Comparison of ENCODE assay signal across 11 cellular contexts in the genomic region with DNA sequence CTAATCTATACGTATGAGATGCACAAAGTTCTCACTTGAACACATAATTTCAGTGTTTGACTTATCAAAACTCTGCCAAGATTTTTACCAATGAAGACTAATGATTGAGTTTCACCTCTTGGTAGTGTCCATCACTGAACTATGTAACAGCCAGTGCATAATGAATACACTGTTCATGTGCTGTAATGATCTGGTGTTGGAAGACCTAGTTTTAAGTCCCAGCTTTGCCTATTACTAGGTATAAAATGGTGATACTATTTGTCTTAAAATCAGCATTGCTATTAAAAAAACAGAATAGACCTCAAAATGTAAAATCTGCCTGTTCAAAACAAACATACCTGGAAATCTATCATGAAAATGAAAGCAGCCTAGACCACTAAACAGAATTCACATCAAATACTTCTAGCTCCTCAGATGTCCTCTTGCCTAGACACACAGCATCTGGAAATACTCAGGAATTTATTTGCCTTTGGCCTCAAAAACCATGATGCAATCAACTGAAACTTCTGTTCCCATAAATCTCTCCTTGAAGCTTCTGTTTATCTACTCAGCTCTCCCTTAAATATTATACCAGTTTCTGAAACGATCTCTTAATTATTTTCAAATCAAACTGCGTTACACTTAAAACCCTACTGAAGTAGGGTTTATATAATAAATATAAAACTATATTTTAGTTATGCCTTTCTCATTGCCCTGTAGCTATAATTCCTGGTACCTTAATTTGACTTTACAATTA. TPM values are rescaled to one million over a fixed set of nuclear protein-coding genes. Genes with fewer than 3 reads are reported as not detected.
A peak's percentile ranks its signal among the peaks of the same experiment; 100 is the strongest.
DNase-seq lines count a peak whose midpoint lies in the region; ATAC-seq and TF ChIP-seq lines count a peak whose summit lies in the region.
"Had no signal": no experiment of that assay in that cellular context is flagged by ENCODE, and none has a peak within 500 bp of the region (broad histone marks: within the 10 kb centered on the region; RNA-seq: fewer than 3 reads in every experiment).

No MANE protein-coding gene starts in this region.

- peaks cover 1% of the 10 kb centered on the region for H3K4me1 Mint-ChIP-seq in activated CD8-positive, alpha-beta T cell treated with anti-CD3 and anti-CD28 coated beads for 36 hours (ENCODE audit: low read depth)
- peaks cover 4% of the 10 kb centered on the region for H3K4me1 Mint-ChIP-seq in activated CD8-positive, alpha-beta T cell treated with anti-CD3 and anti-CD28 coated beads, Interleukin-2, amount 10 ng/mL, durations not matched to agents 7 days and 5 days (ENCODE audit: low read depth)
- H3K4me1 Mint-ChIP-seq: neural progenitor cell had no signal

- CTCF ChIA-PET in activated CD8-positive, alpha-beta T cell treated with anti-CD3 and anti-CD28 coated beads for 36 hours (lab: Charles Lee) = interaction anchor here (0.7 to 1.1 kb wide), 3 partner anchors 10 to 26 kb away, joined by 3 read pairs; no protein-coding TSS in a partner anchor
- CTCF ChIA-PET in activated CD8-positive, alpha-beta T cell treated with anti-CD3 and anti-CD28 coated beads, Interleukin-2, amount 10 ng/mL, durations not matched to agents 7 days and 5 days (lab: Charles Lee) = interaction anchor here (1.1 to 1.8 kb wide), 4 partner anchors 12 to 27 kb away, joined by 4 to 5 read pairs (median 4); no protein-coding TSS in a partner anchor

- H3K27ac Mint-ChIP-seq in activated CD8-positive, alpha-beta T cell treated with anti-CD3 and anti-CD28 coated beads for 36 hours = peak overlapping the region; percentile 1
- no peak overlapping the region for H3K27ac Mint-ChIP-seq in activated CD8-positive, alpha-beta T cell treated with anti-CD3 and anti-CD28 coated beads, Interleukin-2, amount 10 ng/mL, durations not matched to agents 7 days and 5 days
- H3K27ac Mint-ChIP-seq: activated naive CD8-positive, alpha-beta T cell treated with anti-CD3 and anti-CD28 coated beads, Interleukin-2, amount 10 ng/mL, durations not matched to agents 7 days and 5 days; neural progenitor cell had no signal

- no peak for DNase-seq in activated CD8-positive, alpha-beta T cell treated with anti-CD3 and anti-CD28 coated beads for 36 hours
- DNase-seq in activated CD8-positive, alpha-beta T cell treated with anti-CD3 and anti-CD28 coated beads, Interleukin-2, amount 10 ng/mL, durations not matched to agents 7 days and 5 days = no peak
- DNase-seq in adipocyte (ENCODE audit: low read depth) (peak; percentile 96), hepatic stellate cell (ENCODE audit: low spot score) (peak; percentile 66), uterus (peak in 1 of 2 donors; percentile 44), NCI-H128 (lab: John Stamatoyannopoulos, UW; ENCODE audit: unreplicated experiment) (no peak), T1000 (lab: John Stamatoyannopoulos, UW) (no peak), posterior vena cava (ENCODE audit: low spot score) (no peak)
- DNase-seq: activated naive CD8-positive, alpha-beta T cell treated with anti-CD3 and anti-CD28 coated beads, Interleukin-2, amount 10 ng/mL, durations not matched to agents 7 days and 5 days; NCI-H510A had no signal

- H3K27me3 ChIP-seq in adipocyte (replicated peaks; ENCODE audit: control insufficient read depth, insufficient read depth, low read length) (no peaks in the 10 kb centered on the region), uterus (no peaks in the 10 kb centered on the region)
- H3K27me3 ChIP-seq: neural progenitor cell had no signal

- H3K4me1 ChIP-seq in adipocyte (ENCODE audit: control insufficient read depth, insufficient read depth, low read length) = peaks cover 35% of the 10 kb centered on the region
- H3K4me1 ChIP-seq in uterus = peaks cover 0 to 8% of the 10 kb centered on the region in 2 donors
- H3K4me1 ChIP-seq: neural progenitor cell had no signal

- H3K4me3 Mint-ChIP-seq in activated CD8-positive, alpha-beta T cell treated with anti-CD3 and anti-CD28 coated beads for 36 hours = no peak overlapping the region
- H3K4me3 Mint-ChIP-seq in activated CD8-positive, alpha-beta T cell treated with anti-CD3 and anti-CD28 coated beads, Interleukin-2, amount 10 ng/mL, durations not matched to agents 7 days and 5 days = no peak overlapping the region
- H3K4me3 Mint-ChIP-seq: activated naive CD8-positive, alpha-beta T cell treated with anti-CD3 and anti-CD28 coated beads, Interleukin-2, amount 10 ng/mL, durations not matched to agents 7 days and 5 days; neural progenitor cell had no signal

- peaks cover 41% of the 10 kb centered on the region for H3K36me3 Mint-ChIP-seq in activated CD8-positive, alpha-beta T cell treated with anti-CD3 and anti-CD28 coated beads for 36 hours (ENCODE audit: low read depth)
- peaks cover 24% of the 10 kb centered on the region for H3K36me3 Mint-ChIP-seq in activated CD8-positive, alpha-beta T cell treated with anti-CD3 and anti-CD28 coated beads, Interleukin-2, amount 10 ng/mL, durations not matched to agents 7 days and 5 days (ENCODE audit: low read depth)

- POLR2A ChIA-PET in activated CD8-positive, alpha-beta T cell treated with anti-CD3 and anti-CD28 coated beads for 36 hours (lab: Charles Lee) = no interaction called here
- POLR2A ChIA-PET in activated CD8-positive, alpha-beta T cell treated with anti-CD3 and anti-CD28 coated beads, Interleukin-2, amount 10 ng/mL, durations not matched to agents 7 days and 5 days (lab: Charles Lee) = no interaction called here

- no peaks in the 10 kb centered on the region for H3K27me3 Mint-ChIP-seq in activated CD8-positive, alpha-beta T cell treated with anti-CD3 and anti-CD28 coated beads for 36 hours
- no peaks in the 10 kb centered on the region for H3K27me3 Mint-ChIP-seq in activated CD8-positive, alpha-beta T cell treated with anti-CD3 and anti-CD28 coated beads, Interleukin-2, amount 10 ng/mL, durations not matched to agents 7 days and 5 days (ENCODE audit: low read depth)
- H3K27me3 Mint-ChIP-seq: activated naive CD8-positive, alpha-beta T cell treated with anti-CD3 and anti-CD28 coated beads, Interleukin-2, amount 10 ng/mL, durations not matched to agents 7 days and 5 days had no signal

- peak overlapping the region; percentile 76 to 90 for H3K27ac ChIP-seq in uterus
- H3K27ac ChIP-seq: neural progenitor cell had no signal

- peak overlapping the region; percentile 77 for H3K9ac ChIP-seq in adipocyte (ENCODE audit: low read length)
- H3K9ac ChIP-seq: neural progenitor cell had no signal

- H3K36me3 ChIP-seq in adipocyte (ENCODE audit: control insufficient read depth, insufficient read depth, low read length, severe bottlenecking) = peaks cover 7% of the 10 kb centered on the region
- no peaks in the 10 kb centered on the region for H3K36me3 ChIP-seq in uterus

- H3K9me3 ChIP-seq in adipocyte (ENCODE audit: control insufficient read depth, low read length) (no peaks in the 10 kb centered on the region), uterus (no peaks in the 10 kb centered on the region)

- TF ChIP-seq CTCF in activated CD8-positive, alpha-beta T cell treated with anti-CD3 and anti-CD28 coated beads for 36 hours (IDR thresholded peaks at IDR 0.05) = no peak
- no peak for TF ChIP-seq CTCF in uterus (IDR thresholded peaks at IDR 0.05)

- H3K4me3 ChIP-seq in adipocyte (ENCODE audit: low read length) = peak overlapping the region; percentile 17
- no peak overlapping the region for H3K4me3 ChIP-seq in uterus
- H3K4me3 ChIP-seq: neural progenitor cell had no signal

- intact Hi-C loops in activated CD8-positive, alpha-beta T cell treated with anti-CD3 and anti-CD28 coated beads for 36 hours (cut with micrococcal nuclease) = no loop called here
- intact Hi-C loops in uterus (cut with DNase I; ENCODE audit: low total_unique reads) = loop anchor here (10.0 kb wide), 1 partner anchor 137 kb away; no protein-coding TSS in a partner anchor
- intact Hi-C loops in posterior vena cava (cut with DNase I) = no loop called here

- no peak for TF ChIP-seq POLR2A in uterus (IDR thresholded peaks at IDR 0.05)

- no peak for ATAC-seq in activated CD8-positive, alpha-beta T cell treated with anti-CD3 and anti-CD28 coated beads for 36 hours
- ATAC-seq in activated CD8-positive, alpha-beta T cell treated with anti-CD3 and anti-CD28 coated beads, Interleukin-2, amount 10 ng/mL, durations not matched to agents 7 days and 5 days = no peak

- H3K9me3 Mint-ChIP-seq in activated CD8-positive, alpha-beta T cell treated with anti-CD3 and anti-CD28 coated beads for 36 hours = no peaks in the 10 kb centered on the region
- no peaks in the 10 kb centered on the region for H3K9me3 Mint-ChIP-seq in activated CD8-positive, alpha-beta T cell treated with anti-CD3 and anti-CD28 coated beads, Interleukin-2, amount 10 ng/mL, durations not matched to agents 7 days and 5 days (ENCODE audit: insufficient read depth)
- H3K9me3 Mint-ChIP-seq: activated naive CD8-positive, alpha-beta T cell treated with anti-CD3 and anti-CD28 coated beads, Interleukin-2, amount 10 ng/mL, durations not matched to agents 7 days and 5 days had no signal

RNA-seq across cellular contexts. Expression of gene MRPS27, which starts 38.1 kb away (rescaled TPM):
- 10 to 100 TPM; 91.5 to 99.1 TPM for total RNA-seq in activated CD8-positive, alpha-beta T cell treated with anti-CD3 and anti-CD28 coated beads for 36 hours
- total RNA-seq in activated CD8-positive, alpha-beta T cell treated with anti-CD3 and anti-CD28 coated beads, Interleukin-2, amount 10 ng/mL, durations not matched to agents 7 days and 5 days = 10 to 100 TPM; 48.2 to 53.9 TPM
- total RNA-seq in uterus = 100 to 1,000 TPM in 1 of 4 donors, 10 to 100 TPM in 3; 45.9 to 214 (median 68.6) TPM
- 10 to 100 TPM; 38.4 to 39.1 TPM for total RNA-seq in posterior vena cava

RNA-seq across cellular contexts. Expression of gene PTCD2, which starts 38.2 kb away (rescaled TPM):
- 10 to 100 TPM; 10.9 to 11.7 TPM for total RNA-seq in activated CD8-positive, alpha-beta T cell treated with anti-CD3 and anti-CD28 coated beads for 36 hours
- total RNA-seq in activated CD8-positive, alpha-beta T cell treated with anti-CD3 and anti-CD28 coated beads, Interleukin-2, amount 10 ng/mL, durations not matched to agents 7 days and 5 days = 1 to 10 TPM; 8.4 to 9.5 TPM
- total RNA-seq in uterus (10 to 100 TPM in 1 of 4 donors, 1 to 10 TPM in 2, under 1 TPM in 1; 0.59 to 14.0 (median 5.5) TPM), posterior vena cava (1 to 10 TPM; 6.6 to 9.9 TPM)

Comparison
In these comparisons a context has a peak if more than half of its experiments do, and no peak if none do; other contexts are left out.
1. DNase-seq: peak in adipocyte (single experiment) and hepatic stellate cell (single experiment); none in activated CD8-positive, alpha-beta T cell treated with anti-CD3 and anti-CD28 coated beads for 36 hours (single experiment), activated CD8-positive, alpha-beta T cell treated with anti-CD3 and anti-CD28 coated beads, Interleukin-2, amount 10 ng/mL, durations not matched to agents 7 days and 5 days (single experiment), NCI-H128 (single experiment), T1000 (single experiment) and posterior vena cava (single experiment).